Comparison of ENCODE assay signal across 2 cellular contexts in the genomic region with DNA sequence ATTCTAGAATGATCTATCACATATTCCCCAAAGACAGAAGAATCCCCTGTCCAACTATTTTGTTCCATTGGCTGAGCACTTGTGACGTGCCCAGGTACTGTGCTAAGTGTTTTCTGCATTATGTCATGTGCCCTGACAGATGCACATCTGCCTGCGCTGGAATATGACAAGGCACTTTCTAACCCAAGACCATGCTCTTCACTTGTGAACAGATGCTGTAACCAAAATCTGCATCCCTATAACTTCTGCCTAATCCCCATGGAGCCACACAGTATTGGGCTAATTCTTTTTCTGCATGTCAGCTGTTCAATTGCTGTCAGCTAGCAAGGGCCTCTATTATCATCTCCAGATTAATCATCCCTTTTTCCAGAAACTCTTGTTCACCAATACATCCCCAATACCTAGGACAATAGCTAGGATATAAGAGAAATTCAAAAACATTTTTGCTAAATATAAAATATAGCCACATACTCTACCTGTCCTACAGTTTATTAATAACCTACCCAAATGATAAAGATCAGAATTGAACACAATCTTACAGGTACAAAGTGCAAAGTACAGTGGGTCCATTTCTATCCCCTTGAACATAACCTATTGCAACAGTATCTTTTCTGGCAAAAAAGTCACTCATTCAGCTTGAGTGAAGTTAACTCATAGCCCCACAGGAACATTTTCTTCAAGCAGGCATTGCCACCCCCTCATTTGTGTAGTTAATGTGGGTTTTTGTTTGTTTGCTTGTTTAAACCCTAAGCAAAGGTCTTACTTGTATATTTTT.
A peak's percentile ranks its signal among the peaks of the same experiment; 100 is the strongest.
TF ChIP-seq lines count a peak whose summit lies in the region.

No MANE protein-coding gene starts in this region.

TF ChIP-seq in liver, 16 proteins besides CTCF, POLR2A, EP300 and RAD21 (continued from another document):
- TF ChIP-seq, protein P1, sequence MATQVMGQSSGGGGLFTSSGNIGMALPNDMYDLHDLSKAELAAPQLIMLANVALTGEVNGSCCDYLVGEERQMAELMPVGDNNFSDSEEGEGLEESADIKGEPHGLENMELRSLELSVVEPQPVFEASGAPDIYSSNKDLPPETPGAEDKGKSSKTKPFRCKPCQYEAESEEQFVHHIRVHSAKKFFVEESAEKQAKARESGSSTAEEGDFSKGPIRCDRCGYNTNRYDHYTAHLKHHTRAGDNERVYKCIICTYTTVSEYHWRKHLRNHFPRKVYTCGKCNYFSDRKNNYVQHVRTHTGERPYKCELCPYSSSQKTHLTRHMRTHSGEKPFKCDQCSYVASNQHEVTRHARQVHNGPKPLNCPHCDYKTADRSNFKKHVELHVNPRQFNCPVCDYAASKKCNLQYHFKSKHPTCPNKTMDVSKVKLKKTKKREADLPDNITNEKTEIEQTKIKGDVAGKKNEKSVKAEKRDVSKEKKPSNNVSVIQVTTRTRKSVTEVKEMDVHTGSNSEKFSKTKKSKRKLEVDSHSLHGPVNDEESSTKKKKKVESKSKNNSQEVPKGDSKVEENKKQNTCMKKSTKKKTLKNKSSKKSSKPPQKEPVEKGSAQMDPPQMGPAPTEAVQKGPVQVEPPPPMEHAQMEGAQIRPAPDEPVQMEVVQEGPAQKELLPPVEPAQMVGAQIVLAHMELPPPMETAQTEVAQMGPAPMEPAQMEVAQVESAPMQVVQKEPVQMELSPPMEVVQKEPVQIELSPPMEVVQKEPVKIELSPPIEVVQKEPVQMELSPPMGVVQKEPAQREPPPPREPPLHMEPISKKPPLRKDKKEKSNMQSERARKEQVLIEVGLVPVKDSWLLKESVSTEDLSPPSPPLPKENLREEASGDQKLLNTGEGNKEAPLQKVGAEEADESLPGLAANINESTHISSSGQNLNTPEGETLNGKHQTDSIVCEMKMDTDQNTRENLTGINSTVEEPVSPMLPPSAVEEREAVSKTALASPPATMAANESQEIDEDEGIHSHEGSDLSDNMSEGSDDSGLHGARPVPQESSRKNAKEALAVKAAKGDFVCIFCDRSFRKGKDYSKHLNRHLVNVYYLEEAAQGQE (IDR thresholded peaks at IDR 0.05) = no peak
- peak; percentile 81 to 84 for TF ChIP-seq HNF4A (conservative IDR thresholded peaks at IDR 0.05)

TF ChIP-seq in HepG2, 621 proteins besides CTCF, POLR2A, EP300 and RAD21 (continued from another document):
- TF ChIP-seq, protein P2, sequence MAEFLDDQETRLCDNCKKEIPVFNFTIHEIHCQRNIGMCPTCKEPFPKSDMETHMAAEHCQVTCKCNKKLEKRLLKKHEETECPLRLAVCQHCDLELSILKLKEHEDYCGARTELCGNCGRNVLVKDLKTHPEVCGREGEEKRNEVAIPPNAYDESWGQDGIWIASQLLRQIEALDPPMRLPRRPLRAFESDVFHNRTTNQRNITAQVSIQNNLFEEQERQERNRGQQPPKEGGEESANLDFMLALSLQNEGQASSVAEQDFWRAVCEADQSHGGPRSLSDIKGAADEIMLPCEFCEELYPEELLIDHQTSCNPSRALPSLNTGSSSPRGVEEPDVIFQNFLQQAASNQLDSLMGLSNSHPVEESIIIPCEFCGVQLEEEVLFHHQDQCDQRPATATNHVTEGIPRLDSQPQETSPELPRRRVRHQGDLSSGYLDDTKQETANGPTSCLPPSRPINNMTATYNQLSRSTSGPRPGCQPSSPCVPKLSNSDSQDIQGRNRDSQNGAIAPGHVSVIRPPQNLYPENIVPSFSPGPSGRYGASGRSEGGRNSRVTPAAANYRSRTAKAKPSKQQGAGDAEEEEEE (CRISPR knock-in tag; IDR thresholded peaks at IDR 0.05; ENCODE audit: borderline replicate concordance) = no peak
TF ChIP-seq in HepG2: peak in this region for 0.
